Comparison of ENCODE assay signal across 9 cellular contexts in the genomic region with DNA sequence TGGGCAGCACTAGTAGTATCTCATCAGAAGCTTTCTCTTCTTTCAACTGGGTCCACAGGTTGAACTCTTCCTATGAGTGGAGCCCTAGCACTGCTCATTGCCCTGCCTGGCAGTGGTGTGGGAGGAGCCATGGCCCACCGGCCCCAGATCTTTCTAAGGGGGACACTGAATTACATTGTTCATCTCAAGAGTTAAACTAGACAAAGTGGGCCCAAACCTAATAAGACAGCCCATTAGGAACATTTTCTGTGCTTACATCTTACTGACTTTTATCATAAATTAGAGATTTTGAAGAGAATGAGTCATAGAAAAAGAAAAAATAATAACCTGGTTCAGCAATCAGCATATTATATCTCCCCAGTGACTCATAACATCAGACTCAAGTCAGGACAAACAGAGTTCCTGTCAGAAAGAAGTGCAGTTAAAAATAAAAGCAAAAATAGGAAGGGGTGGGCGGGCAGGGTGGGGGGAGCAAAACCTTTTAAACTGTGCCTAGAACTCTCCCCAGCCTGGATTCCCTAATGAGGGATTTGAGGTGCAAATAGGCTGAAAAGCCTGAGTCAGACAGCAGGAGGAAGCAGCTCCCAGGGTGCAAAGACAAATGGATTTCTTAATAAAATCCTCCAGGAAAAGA.
DNase-seq lines count a peak whose midpoint lies in the region; ATAC-seq lines count a peak whose summit lies in the region.
"Had no signal": no experiment of that assay in that cellular context is flagged by ENCODE, and none has a peak within 500 bp of the region (broad histone marks: within the 10 kb centered on the region; RNA-seq: fewer than 3 reads in every experiment).

No MANE protein-coding gene starts in this region.

- peak overlapping the region; percentile 83 for H3K27ac Mint-ChIP-seq in activated naive CD8-positive, alpha-beta T cell treated with anti-CD3 and anti-CD28 coated beads for 36 hours
- H3K27ac Mint-ChIP-seq in naive B cell = peak overlapping the region in 4 of 6 donors; percentile 6 to 46 (median 21)

- ATAC-seq in GM19035 (IDR thresholded peaks at IDR 0.05; ENCODE audit: unreplicated experiment) = peak; percentile 65
- ATAC-seq in naive B cell (ENCODE audit: low read depth in 2 of 2) = peak in 1 of 2 donors; percentile 18

- DNase-seq in HT1080 (ENCODE audit: low read depth) (peak; percentile 64), naive B cell (no peak), NCI-H510A (lab: John Stamatoyannopoulos, UW) (no peak), SKM-1 treated with dmso at 0.1 percent for 144 hours (lab: John Stamatoyannopoulos, UW; ENCODE audit: unreplicated experiment) (no peak), NK-92 (lab: John Stamatoyannopoulos, UW; ENCODE audit: unreplicated experiment) (no peak), NCI-H446 (lab: John Stamatoyannopoulos, UW) (no peak)
- peak; percentile 29 for DNase-seq in activated naive CD8-positive, alpha-beta T cell treated with anti-CD3 and anti-CD28 coated beads for 36 hours
- DNase-seq: natural killer cell had no signal

- H3K4me1 Mint-ChIP-seq in activated naive CD8-positive, alpha-beta T cell treated with anti-CD3 and anti-CD28 coated beads for 36 hours = peaks cover 34% of the 10 kb centered on the region
- H3K4me1 Mint-ChIP-seq in naive B cell = peaks cover 11 to 36% (median 31%) of the 10 kb centered on the region in 3 donors

- H3K36me3 Mint-ChIP-seq in activated naive CD8-positive, alpha-beta T cell treated with anti-CD3 and anti-CD28 coated beads for 36 hours = no peaks in the 10 kb centered on the region
- H3K36me3 Mint-ChIP-seq in naive B cell = no peaks in the 10 kb centered on the region
- H3K36me3 Mint-ChIP-seq: natural killer cell had no signal

- peak overlapping the region; percentile 32 for H3K4me3 Mint-ChIP-seq in activated naive CD8-positive, alpha-beta T cell treated with anti-CD3 and anti-CD28 coated beads for 36 hours
- peak overlapping the region in 3 of 8 donors; percentile 26 to 81 (median 65) for H3K4me3 Mint-ChIP-seq in naive B cell
- H3K4me3 Mint-ChIP-seq: natural killer cell had no signal

- peaks cover 2% of the 10 kb centered on the region for H3K9me3 Mint-ChIP-seq in activated naive CD8-positive, alpha-beta T cell treated with anti-CD3 and anti-CD28 coated beads for 36 hours
- peaks cover 0 to 1% (median 0%) of the 10 kb centered on the region in 7 donors for H3K9me3 Mint-ChIP-seq in naive B cell
- H3K9me3 Mint-ChIP-seq: natural killer cell had no signal

- no peaks in the 10 kb centered on the region for H3K27me3 Mint-ChIP-seq in activated naive CD8-positive, alpha-beta T cell treated with anti-CD3 and anti-CD28 coated beads for 36 hours
- peaks cover 0 to 5% (median 0%) of the 10 kb centered on the region in 3 donors for H3K27me3 Mint-ChIP-seq in naive B cell

Comparison
In these comparisons a context has a peak if more than half of its experiments do, and no peak if none do; other contexts are left out.
1. DNase-seq: peak in HT1080 (single experiment) and activated naive CD8-positive, alpha-beta T cell treated with anti-CD3 and anti-CD28 coated beads for 36 hours (single experiment); none in naive B cell (single experiment), NCI-H510A (single experiment), SKM-1 treated with dmso at 0.1 percent for 144 hours (single experiment), NK-92 (single experiment) and NCI-H446 (0 of 2).